ENCODE assay signal across 22 cellular contexts in the genomic region with DNA sequence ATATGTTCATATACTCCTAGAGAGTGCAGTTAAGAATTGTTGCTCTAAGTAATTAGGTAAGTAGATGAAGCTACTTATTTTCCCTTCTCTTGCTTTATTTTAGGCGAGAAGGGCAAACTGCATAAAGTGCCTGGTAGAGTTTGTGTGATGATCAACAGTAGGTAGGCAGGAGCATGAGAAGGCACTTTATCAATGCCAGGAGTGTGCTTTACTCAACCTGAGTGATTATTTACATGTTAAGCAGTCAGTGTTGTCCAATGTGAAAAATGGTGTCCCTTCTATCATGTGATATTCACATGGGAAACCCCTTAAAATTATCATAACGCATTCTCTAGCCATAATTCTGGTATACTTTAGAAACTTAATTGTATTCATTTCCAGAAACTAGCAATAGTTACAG.
DNase-seq lines count a peak whose midpoint lies in the region; ATAC-seq, FAIRE-seq and TF ChIP-seq lines count a peak whose summit lies in the region.
"Had no signal": no experiment of that assay in that cellular context is flagged by ENCODE, and none has a peak within 500 bp of the region (broad histone marks: within the 10 kb centered on the region; RNA-seq: fewer than 3 reads in every experiment).

No MANE protein-coding gene starts in this region.

- TF ChIP-seq CTCF in A549 (IDR thresholded peaks at IDR 0.05) (no peak), right lobe of liver (IDR thresholded peaks at IDR 0.05) (no peak)

- H3K27me3 ChIP-seq in endocrine pancreas (ENCODE audit: control insufficient read depth, insufficient read depth, low read length) (no peaks in the 10 kb centered on the region), right lobe of liver (no peaks in the 10 kb centered on the region)
- H3K27me3 ChIP-seq: BLaER1 treated with 17β-estradiol and CSF1 and Interleukin-3, amounts not matched to agents 10 nM and 100 nM had no signal

- DNase-seq in A549 (ENCODE audit: low read depth in 1 of 2, low spot score in 1 of 2), result no peak
- no peak for DNase-seq in H54 (ENCODE audit: insufficient read length, low spot score)
- DNase-seq in right lobe of liver, result no peak
- no peak for DNase-seq in AML-193 (lab: John Stamatoyannopoulos, UW)
- no peak for DNase-seq in C1 segment of cervical spinal cord (lab: John Stamatoyannopoulos, UW)
- DNase-seq in activated naive CD4-positive, alpha-beta T cell treated with anti-CD3 and anti-CD28 coated beads, Interleukin-2, amount 50 U/mL, for 16 hours, result no peak
- DNase-seq: 8988T; CD4-positive, alpha-beta memory T cell; CD4-positive, CD25-positive, alpha-beta regulatory T cell; CD8-positive, alpha-beta memory T cell; COR-L47; DMS 273 treated with DMSO at 0.1 percent for 48 hours; DMS153; DMS79; DND-41; EL; GDM1 had no signal

- H3K27ac ChIP-seq in A549 (peak overlapping the region in 1 of 2 experiments; percentile 25; a peak in 1 of 6 replicates), right lobe of liver (peak overlapping the region in 1 of 3 donors; percentile 45)
- H3K27ac ChIP-seq: BLaER1 treated with 17β-estradiol and CSF1 and Interleukin-3, amounts not matched to agents 10 nM and 100 nM had no signal

- TF ChIP-seq EP300 in A549 (IDR thresholded peaks at IDR 0.05), result no peak

- no peak for TF ChIP-seq RAD21 in A549 (conservative IDR thresholded peaks at IDR 0.05 in 1 of 2, IDR thresholded peaks at IDR 0.05 in 1 of 2)

- H3K36me3 ChIP-seq in endocrine pancreas (ENCODE audit: control insufficient read depth, insufficient read depth, low read length) (no peaks in the 10 kb centered on the region), right lobe of liver (no peaks in the 10 kb centered on the region)
- H3K36me3 ChIP-seq: BLaER1 treated with 17β-estradiol and CSF1 and Interleukin-3, amounts not matched to agents 10 nM and 100 nM had no signal

- H3K4me2 ChIP-seq in A549, result peak overlapping the region; percentile 45
- H3K4me2 ChIP-seq: BLaER1 treated with 17β-estradiol and CSF1 and Interleukin-3, amounts not matched to agents 10 nM and 100 nM had no signal

- TF ChIP-seq POLR2A in A549 (IDR thresholded peaks at IDR 0.05; ENCODE audit: low read length), result no peak
- TF ChIP-seq POLR2A in H54 (IDR thresholded peaks at IDR 0.05; ENCODE audit: low read depth, low read length), result no peak
- TF ChIP-seq POLR2A in right lobe of liver (IDR thresholded peaks at IDR 0.05), result no peak

- intact Hi-C loops in right lobe of liver (cut with DNase I), result no loop called here

- H3K9me3 ChIP-seq in A549 (no peaks in the 10 kb centered on the region), endocrine pancreas (ENCODE audit: control insufficient read depth, low read length) (no peaks in the 10 kb centered on the region), right lobe of liver (no peaks in the 10 kb centered on the region)
- H3K9me3 ChIP-seq: BLaER1 treated with 17β-estradiol and CSF1 and Interleukin-3, amounts not matched to agents 10 nM and 100 nM had no signal

- 78% methylated on average over 2 of the region's 2 CpGs for WGBS in A549 (ENCODE audit: missing lambda C conversion rate)
- 80% methylated on average over 2 of the region's 2 CpGs for WGBS in right lobe of liver (ENCODE audit: insufficient coverage, low coverage, low lambda C conversion rate, missing lambda C conversion rate)

- peaks cover 13% of the 10 kb centered on the region; the same call in 2 of the 3 replicates for H3K4me1 ChIP-seq in A549
- H3K4me1 ChIP-seq in endocrine pancreas (ENCODE audit: control insufficient read depth, insufficient read depth, low read length), result peaks cover 19% of the 10 kb centered on the region
- peaks cover 0 to 2% (median 0%) of the 10 kb centered on the region in 4 donors for H3K4me1 ChIP-seq in right lobe of liver

- FAIRE-seq in A549 (lab: Jason Lieb, UNC) (no peak), H54 (lab: Jason Lieb, UNC) (peak; percentile 64)
- FAIRE-seq: A204.1, GM12891 had no signal

- CTCF ChIA-PET in A549 (lab: Yijun Ruan, JAX), result interaction anchor here (1.7 kb wide), 1 partner anchor 11 kb away, joined by 11 read pairs; no protein-coding TSS in a partner anchor

- POLR2A ChIA-PET in A549 (lab: Yijun Ruan, JAX), result no interaction called here

- ATAC-seq in A549, result no peak
- ATAC-seq in right lobe of liver, result peak; percentile 58 to 67 (median 62)
- no peak for ATAC-seq in GM18873 (IDR thresholded peaks at IDR 0.05; ENCODE audit: low FRiP score, unreplicated experiment)

- H3K4me3 ChIP-seq in A549, result no peak overlapping the region
- peak overlapping the region; percentile 9 for H3K4me3 ChIP-seq in endocrine pancreas (ENCODE audit: control insufficient read depth, insufficient read depth, low read length)
- H3K4me3 ChIP-seq in right lobe of liver, result no peak overlapping the region
- H3K4me3 ChIP-seq: BLaER1 treated with 17β-estradiol and CSF1 and Interleukin-3, amounts not matched to agents 10 nM and 100 nM had no signal

- H3K9ac ChIP-seq in endocrine pancreas (ENCODE audit: control insufficient read depth, insufficient read depth, low read length), result no peak overlapping the region
- H3K9ac ChIP-seq: BLaER1 treated with 17β-estradiol and CSF1 and Interleukin-3, amounts not matched to agents 10 nM and 100 nM had no signal

TF ChIP-seq in A549, 52 proteins besides CTCF, POLR2A, EP300 and RAD21:
- TF ChIP-seq HOXA7 (CRISPR knock-in tag; IDR thresholded peaks at IDR 0.05), result no peak
- no peak for TF ChIP-seq CBX2 (IDR thresholded peaks at IDR 0.05; ENCODE audit: borderline replicate concordance, low read depth)
- TF ChIP-seq PHF8 (IDR thresholded peaks at IDR 0.05; ENCODE audit: borderline replicate concordance, low read depth), result no peak
- TF ChIP-seq, protein P1, sequence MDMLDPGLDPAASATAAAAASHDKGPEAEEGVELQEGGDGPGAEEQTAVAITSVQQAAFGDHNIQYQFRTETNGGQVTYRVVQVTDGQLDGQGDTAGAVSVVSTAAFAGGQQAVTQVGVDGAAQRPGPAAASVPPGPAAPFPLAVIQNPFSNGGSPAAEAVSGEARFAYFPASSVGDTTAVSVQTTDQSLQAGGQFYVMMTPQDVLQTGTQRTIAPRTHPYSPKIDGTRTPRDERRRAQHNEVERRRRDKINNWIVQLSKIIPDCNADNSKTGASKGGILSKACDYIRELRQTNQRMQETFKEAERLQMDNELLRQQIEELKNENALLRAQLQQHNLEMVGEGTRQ (IDR thresholded peaks at IDR 0.05), result no peak
- no peak for TF ChIP-seq JUNB (IDR thresholded peaks at IDR 0.05)
- TF ChIP-seq EHF (CRISPR knock-in tag; IDR thresholded peaks at IDR 0.05), result no peak
- no peak for TF ChIP-seq FOXS1 (CRISPR knock-in tag; IDR thresholded peaks at IDR 0.05)

Comparison
In these comparisons a context has a peak if more than half of its experiments do, and no peak if none do; other contexts are left out.
1. ATAC-seq: peak in right lobe of liver (4 of 4); none in A549 (0 of 2) and GM18873 (single experiment).